ENCODE assay signal across 8 cellular contexts in genomic region chr12:47779301-47779942, GRCh38. TPM values are rescaled to one million over a fixed set of nuclear protein-coding genes. Genes with fewer than 3 reads are reported as not detected.
DNase-seq lines count a peak whose midpoint lies in the region; ATAC-seq and TF ChIP-seq lines count a peak whose summit lies in the region.

No MANE protein-coding gene starts in this region.

- no peak overlapping the region for H3K56ac ChIP-seq in IMR-90 (ENCODE audit: extremely low read depth, insufficient read depth, low read length)

- no peak overlapping the region for H3K18ac ChIP-seq in IMR-90 (ENCODE audit: low read depth, low read length)

- POLR2A ChIA-PET in IMR-90 (lab: Charles Lee; ENCODE audit: unreplicated experiment), result no interaction called here
- POLR2A ChIA-PET in PC-9 (lab: Charles Lee; ENCODE audit: unreplicated experiment), result no interaction called here

- peaks cover 9% of the 10 kb centered on the region; the same call in 1 of the 2 replicates for H3K9me1 ChIP-seq in IMR-90 (ENCODE audit: insufficient read depth, low read length)

- in situ Hi-C loops in IMR-90 (cut with MboI; ENCODE audit: low sequenced_read_pairs), result loop anchor here (5.0 kb wide), 1 partner anchor 67 kb away; no protein-coding TSS in a partner anchor

- BruUV-seq in IMR-90 (replicated peaks; lab: Mats Ljungman, UMichigan), result no TSS peak
- BruUV-seq in PC-9 (replicated peaks; lab: Mats Ljungman, UMichigan), result no TSS peak

- H4K5ac ChIP-seq in IMR-90 (ENCODE audit: low read depth, low read length), result no peak overlapping the region

- no peak overlapping the region for H3K14ac ChIP-seq in IMR-90 (replicated peaks; ENCODE audit: low read depth, low read length)

- H3F3A ChIP-seq in PC-9 (ENCODE audit: insufficient read depth, low read depth), result peaks cover 64% of the 10 kb centered on the region

- H3K9me3 ChIP-seq in IMR-90 (ENCODE audit: control insufficient read depth, insufficient read depth, low read length) (no peaks in the 10 kb centered on the region), PC-9 (ENCODE audit: insufficient read depth, low read depth) (no peaks in the 10 kb centered on the region), stomach (no peaks in the 10 kb centered on the region)

- H3K27me3 ChIP-seq in IMR-90 (ENCODE audit: control insufficient read depth, insufficient read depth, low read length) (no peaks in the 10 kb centered on the region), PC-9 (ENCODE audit: insufficient read depth, low read depth) (no peaks in the 10 kb centered on the region), stomach (no peaks in the 10 kb centered on the region)

- H3K4me3 Mint-ChIP-seq in activated T-cell treated with anti-CD3 and anti-CD28 coated beads, Interleukin-2, amount 50 U/mL, for 4 hours, result no peak overlapping the region
- H3K4me3 Mint-ChIP-seq in nephron progenitor cell, result no peak overlapping the region

- H3K23ac ChIP-seq in IMR-90 (ENCODE audit: low read depth, low read length), result no peak overlapping the region

- H3K9me3 Mint-ChIP-seq in activated T-cell treated with anti-CD3 and anti-CD28 coated beads, Interleukin-2, amount 50 U/mL, for 4 hours, result no peaks in the 10 kb centered on the region
- H3K9me3 Mint-ChIP-seq in nephron progenitor cell, result no peaks in the 10 kb centered on the region

- dilution Hi-C loops in IMR-90 (cut with HindIII; ENCODE audit: low sequenced_read_pairs, unreplicated experiment), result no loop called here

- H3K27me3 Mint-ChIP-seq in activated T-cell treated with anti-CD3 and anti-CD28 coated beads, Interleukin-2, amount 50 U/mL, for 4 hours (ENCODE audit: low read depth), result no peaks in the 10 kb centered on the region
- peaks cover 16% of the 10 kb centered on the region for H3K27me3 Mint-ChIP-seq in nephron progenitor cell (ENCODE audit: low read depth, poor library complexity)

- ATAC-seq in GM21423 (IDR thresholded peaks at IDR 0.05; ENCODE audit: unreplicated experiment), result peak; percentile 78
- ATAC-seq in IMR-90 (ENCODE audit: low read depth), result peak; percentile 83
- ATAC-seq in activated T-cell treated with anti-CD3 and anti-CD28 coated beads, Interleukin-2, amount 50 U/mL, for 4 hours, result peak; percentile 86 to 88

- no peak overlapping the region for H2BK15ac ChIP-seq in IMR-90 (ENCODE audit: low read depth, low read length)

- no peak overlapping the region for H3K27ac ChIP-seq in IMR-90 (ENCODE audit: insufficient read depth, low read length)
- H3K27ac ChIP-seq in PC-9, result no peak overlapping the region
- peak overlapping the region in 3 of 5 donors; percentile 11 to 43 (median 38) for H3K27ac ChIP-seq in stomach

- TF ChIP-seq EP300 in stomach (IDR thresholded peaks at IDR 0.05), result no peak

- H3K27ac Mint-ChIP-seq in nephron progenitor cell, result no peak overlapping the region

- H2BK20ac ChIP-seq in IMR-90 (ENCODE audit: low read depth, low read length), result no peak overlapping the region

- peak; percentile 75 for DNase-seq in DMS153 (lab: John Stamatoyannopoulos, UW)
- DNase-seq in IMR-90, result peak; percentile 79
- peak; percentile 76 to 87 for DNase-seq in PC-9
- DNase-seq in activated T-cell treated with anti-CD3 and anti-CD28 coated beads, Interleukin-2, amount 50 U/mL, for 4 hours, result peak; percentile 95
- peak; percentile 81 for DNase-seq in fibroblast of mammary gland (ENCODE audit: low read depth)
- DNase-seq in nephron progenitor cell, result peak; percentile 96
- peak; percentile 92 for DNase-seq in stomach

- intact Hi-C loops in IMR-90 (cut with micrococcal nuclease), result loop anchor here (1.0 to 10.0 kb wide), 5 partner anchors 37 to 745 kb away; no protein-coding TSS in a partner anchor
- intact Hi-C loops in PC-9 (cut with micrococcal nuclease; ENCODE audit: unreplicated experiment), result loop anchor here (1.0 to 2.0 kb wide), 2 partner anchors 57 to 64 kb away; no protein-coding TSS in a partner anchor
- intact Hi-C loops in stomach (cut with DNase I; ENCODE audit: low total_unique reads), result no loop called here

- H3K9me2 ChIP-seq in PC-9 (ENCODE audit: insufficient read depth), result no peaks in the 10 kb centered on the region

- peaks cover 21% of the 10 kb centered on the region for H3K4me1 ChIP-seq in IMR-90 (ENCODE audit: control insufficient read depth, insufficient read depth, low read length)
- H3K4me1 ChIP-seq in PC-9 (replicated peaks; ENCODE audit: insufficient read depth), result peaks cover 62% of the 10 kb centered on the region
- H3K4me1 ChIP-seq in stomach, result peaks cover 37 to 67% (median 62%) of the 10 kb centered on the region in 4 donors

- TF ChIP-seq POLR2A in IMR-90 (IDR thresholded peaks at IDR 0.05; ENCODE audit: low read depth, low read length), result peak; percentile 35; the same call in 1 of the 2 replicates
- no peak for TF ChIP-seq POLR2A in stomach (IDR thresholded peaks at IDR 0.05)

- H3K4me1 Mint-ChIP-seq in activated T-cell treated with anti-CD3 and anti-CD28 coated beads, Interleukin-2, amount 50 U/mL, for 4 hours (ENCODE audit: low read depth), result peaks cover 21% of the 10 kb centered on the region
- H3K4me1 Mint-ChIP-seq in nephron progenitor cell, result peaks cover 37% of the 10 kb centered on the region

- H3K9ac ChIP-seq in IMR-90 (ENCODE audit: low read depth, low read length), result no peak overlapping the region

- H2AK9ac ChIP-seq in IMR-90 (replicated peaks; ENCODE audit: low read depth, low read length, poor library complexity), result peak overlapping the region; percentile 47

- H3K36me3 ChIP-seq in IMR-90 (ENCODE audit: control insufficient read depth, insufficient read depth, low read length) (peaks cover 22% of the 10 kb centered on the region), PC-9 (ENCODE audit: low read depth) (no peaks in the 10 kb centered on the region), stomach (peaks cover 15 to 43% (median 36%) of the 10 kb centered on the region in 4 donors)

- 20% methylated on average over 4 of the region's 19 CpGs; no CpG with 5 or more reads in 1 of the 2 experiments for WGBS in IMR-90 (ENCODE audit: extremely low coverage in 2 of 2, insufficient read length in 1 of 2), 2 experiments
- 26 to 44% (median 40%) methylated on average over 18 to 19 of the region's 19 CpGs for WGBS in stomach, 5 donors

- peak; percentile 96 for TF ChIP-seq RAD21 in IMR-90 (IDR thresholded peaks at IDR 0.05; ENCODE audit: low read length)

- H2AFZ ChIP-seq in IMR-90 (replicated peaks; ENCODE audit: low read length, poor library complexity) (peak overlapping the region; percentile 61), PC-9 (no peak overlapping the region)

- no peak overlapping the region for H2BK5ac ChIP-seq in IMR-90 (ENCODE audit: low read depth, low read length, poor library complexity, severe bottlenecking)

- peaks cover 11% of the 10 kb centered on the region; the same call in 1 of the 2 replicates for H4K20me1 ChIP-seq in IMR-90 (ENCODE audit: insufficient read depth, low read length)
- no peaks in the 10 kb centered on the region for H4K20me1 ChIP-seq in PC-9 (ENCODE audit: insufficient read depth)

- CTCF ChIA-PET in IMR-90 (lab: Yijun Ruan, JAX) (interaction anchor here (1.1 to 2.1 kb wide), 2 partner anchors 12 to 38 kb away, joined by 4 to 10 read pairs; no protein-coding TSS in a partner anchor), PC-9 (lab: Charles Lee) (interaction anchor here (1.0 to 1.7 kb wide), 2 partner anchors 12 to 37 kb away, joined by 4 to 9 read pairs; no protein-coding TSS in a partner anchor)

- H4K8ac ChIP-seq in IMR-90 (ENCODE audit: low read depth in 2 of 2, low read length in 2 of 2), result no peak overlapping the region

- H3K4ac ChIP-seq in IMR-90 (ENCODE audit: low read depth, low read length), result no peak overlapping the region

- no peak overlapping the region for H3K4me3 ChIP-seq in IMR-90 (ENCODE audit: insufficient read depth, low read depth, low read length)
- no peak overlapping the region for H3K4me3 ChIP-seq in PC-9
- no peak overlapping the region for H3K4me3 ChIP-seq in fibroblast of mammary gland (ENCODE audit: control insufficient read depth, low read depth, low read length)
- no peak overlapping the region for H3K4me3 ChIP-seq in stomach

- peaks cover 29% of the 10 kb centered on the region for H3K79me2 ChIP-seq in PC-9 (ENCODE audit: low read depth)

- TF ChIP-seq CTCF in IMR-90 (conservative IDR thresholded peaks at IDR 0.05; ENCODE audit: low read depth, low read length) (peak; percentile 98), PC-9 (conservative IDR thresholded peaks at IDR 0.05) (peak; percentile 96), fibroblast of mammary gland (conservative IDR thresholded peaks at IDR 0.05; ENCODE audit: control insufficient read depth, insufficient read depth, low read depth, low read length) (peak; percentile 96), nephron progenitor cell (IDR thresholded peaks at IDR 0.05) (peak; percentile 93), stomach (IDR thresholded peaks at IDR 0.05) (peak in 6 of 7 experiments; percentile 87 to 96 (median 92))

- H2AK5ac ChIP-seq in IMR-90 (ENCODE audit: low read depth, low read length), result peak overlapping the region; percentile 30; the same call in 1 of the 2 replicates

- H2BK120ac ChIP-seq in IMR-90 (ENCODE audit: low read depth, low read length), result no peak overlapping the region

- H3K36me3 Mint-ChIP-seq in activated T-cell treated with anti-CD3 and anti-CD28 coated beads, Interleukin-2, amount 50 U/mL, for 4 hours (ENCODE audit: insufficient read depth), result peaks cover 2% of the 10 kb centered on the region
- H3K36me3 Mint-ChIP-seq in nephron progenitor cell (ENCODE audit: low read depth), result peaks cover 5% of the 10 kb centered on the region

- H4K91ac ChIP-seq in IMR-90 (ENCODE audit: insufficient read depth, low read depth, low read length), result no peak overlapping the region

- peaks cover 0 to 7% of the 10 kb centered on the region in 2 experiments; a peak in 1 of 4 replicates for H3K79me1 ChIP-seq in IMR-90 (ENCODE audit: low read depth in 1 of 2, low read length in 2 of 2)

- H3K4me2 ChIP-seq in IMR-90 (ENCODE audit: low read depth, low read length), result no peak overlapping the region
- no peak overlapping the region for H3K4me2 ChIP-seq in PC-9

RNA-seq across cellular contexts. Expression of gene SLC48A1, which starts 6.4 kb away (rescaled TPM):
- total RNA-seq in IMR-90 (2012; rRNA removed), result 4.4 and 4.8 TPM in 2 replicates
- polyA plus RNA-seq in IMR-90 (2012; rRNA removed), result 5.9 and 6.0 TPM in 2 replicates
- 4.1 and 10.3 TPM in 2 replicates for polyA plus RNA-seq in IMR-90 (2012; cell fraction: cytosol; rRNA removed)
- polyA plus RNA-seq in IMR-90 (2012; cell fraction: nucleus; rRNA removed; ENCODE audit: low replicate concordance), result 10.0 and 10.3 TPM in 2 replicates
- 76.4 and 108 TPM in 2 replicates for total RNA-seq in PC-9 (2021)
- total RNA-seq in activated T-cell treated with anti-CD3 and anti-CD28 coated beads, Interleukin-2, amount 50 U/mL, for 4 hours, result 1 to 10 TPM; 4.0 to 5.2 (median 5.0) TPM
- 10 to 100 TPM in 3 of 5 donors, 1 to 10 TPM in 2; 2.3 to 29.0 (median 18.1) TPM for total RNA-seq in stomach
- polyA plus RNA-seq in stomach, result 10 to 100 TPM in 1 of 3 donors, 1 to 10 TPM in 2; 6.3 to 18.2 (median 9.4) TPM

RNA-seq across cellular contexts. Expression of gene RAPGEF3, which starts 20.7 kb away (rescaled TPM):
- 0.83 and 1.3 TPM in 2 replicates for total RNA-seq in IMR-90 (2012; rRNA removed)
- 2.0 and 2.9 TPM in 2 replicates for polyA plus RNA-seq in IMR-90 (2012; rRNA removed)
- 1.7 TPM in 2 replicates for polyA plus RNA-seq in IMR-90 (2012; cell fraction: cytosol; rRNA removed)
- polyA plus RNA-seq in IMR-90 (2012; cell fraction: nucleus; rRNA removed; ENCODE audit: low replicate concordance), result 11.2 and 11.8 TPM in 2 replicates
- total RNA-seq in PC-9 (2021), result 4.1 and 5.7 TPM in 2 replicates
- 1 to 10 TPM in 1 of 3 donors, under 1 TPM in 2; 0.55 to 1.3 (median 0.66) TPM for total RNA-seq in activated T-cell treated with anti-CD3 and anti-CD28 coated beads, Interleukin-2, amount 50 U/mL, for 4 hours
- 100 to 1,000 TPM in 1 of 5 donors, 10 to 100 TPM in 4; 15.9 to 114 (median 25.0) TPM for total RNA-seq in stomach
- polyA plus RNA-seq in stomach, result 10 to 100 TPM; 21.2 to 33.1 (median 22.9) TPM

RNA-seq across cellular contexts. Expression of gene HDAC7, which starts 40.3 kb away (rescaled TPM):
- total RNA-seq in IMR-90 (2012; rRNA removed) (10.4 and 10.6 TPM in 2 replicates), PC-9 (2021) (106 and 114 TPM in 2 replicates), stomach (100 to 1,000 TPM in 2 of 5 donors, 10 to 100 TPM in 3; 32.1 to 313 (median 66.5) TPM)
- polyA plus RNA-seq in IMR-90 (2012; rRNA removed) (64.7 and 65.1 TPM in 2 replicates), stomach (10 to 100 TPM; 22.8 to 30.7 (median 28.6) TPM)
- polyA plus RNA-seq in IMR-90 (2012; cell fraction: cytosol; rRNA removed), result 51.5 and 60.5 TPM in 2 replicates
- 183 and 377 TPM in 2 replicates for polyA plus RNA-seq in IMR-90 (2012; cell fraction: nucleus; rRNA removed; ENCODE audit: low replicate concordance)
- 100 to 1,000 TPM; 168 to 199 (median 199) TPM for total RNA-seq in activated T-cell treated with anti-CD3 and anti-CD28 coated beads, Interleukin-2, amount 50 U/mL, for 4 hours

RNA-seq across cellular contexts. Expression of gene ENDOU, which starts 54.1 kb away (rescaled TPM):
- total RNA-seq in IMR-90 (2012; rRNA removed), result under 0.01 TPM in 2 replicates
- 0.07 and 0.09 TPM in 2 replicates for polyA plus RNA-seq in IMR-90 (2012; rRNA removed)
- polyA plus RNA-seq in IMR-90 (2012; cell fraction: cytosol; rRNA removed), result 0.03 TPM in 1 of 2 replicates, not detected in the other
- 0.11 and 0.15 TPM in 2 replicates for polyA plus RNA-seq in IMR-90 (2012; cell fraction: nucleus; rRNA removed; ENCODE audit: low replicate concordance)
- total RNA-seq in PC-9 (2021), result 0.25 and 0.39 TPM in 2 replicates
- total RNA-seq in activated T-cell treated with anti-CD3 and anti-CD28 coated beads, Interleukin-2, amount 50 U/mL, for 4 hours, result under 1 TPM in 1 of 3 donors, not detected in 2; 0.14 TPM
- total RNA-seq in stomach, result 1 to 10 TPM in 1 of 5 donors, not detected in 4; 1.8 TPM
- 1 to 10 TPM in 1 of 3 donors, not detected in 2; 7.6 TPM for polyA plus RNA-seq in stomach

Comparison
In these comparisons a context has a peak if more than half of its experiments do, and no peak if none do; other contexts are left out.
1. H3K27ac ChIP-seq: peak in stomach (3 of 5); none in IMR-90 (single experiment) and PC-9 (single experiment).
2. Peak in every context shown above with its lines, with median percentiles within 50 percentile points of each other: DNase-seq, ATAC-seq and CTCF ChIP-seq.